ENCODE assay signal across 27 cellular contexts in the genomic region with DNA sequence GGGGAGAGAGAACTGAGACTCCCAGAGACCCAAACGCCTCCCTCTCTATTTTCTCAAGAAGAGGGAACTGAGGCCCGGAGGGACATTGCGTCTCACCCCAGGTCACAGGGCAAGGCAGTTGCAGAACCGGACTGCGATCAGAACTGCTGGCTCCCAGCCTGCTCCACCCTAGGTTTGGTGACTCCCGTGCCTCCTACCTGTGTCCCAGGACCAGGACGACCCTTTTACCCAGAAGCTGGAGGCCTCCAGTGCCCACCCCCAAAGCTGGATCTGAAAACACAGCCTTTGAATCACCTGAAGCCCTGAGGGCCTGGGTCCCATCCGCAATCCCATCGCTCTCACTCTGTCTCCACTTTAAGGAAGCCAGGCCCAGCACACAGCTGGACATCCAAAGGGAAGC. TPM values are rescaled to one million over a fixed set of nuclear protein-coding genes. Genes with fewer than 3 reads are reported as not detected.
"Had no signal": no experiment of that assay in that cellular context is flagged by ENCODE, and none has a peak within 500 bp of the region (broad histone marks: within the 10 kb centered on the region; RNA-seq: fewer than 3 reads in every experiment).

No MANE protein-coding gene starts in this region.

- H3K27ac Mint-ChIP-seq: activated naive CD4-positive, alpha-beta T cell treated with anti-CD3 and anti-CD28 coated beads, Interleukin-2, amount 50 U/mL, for 72 hours; activated T-cell treated with anti-CD3 and anti-CD28 coated beads, Interleukin-2, amount 50 U/mL, for 24 hours; activated T-helper 17 cell treated with anti-CD3 and anti-CD28 coated beads, Interleukin-2, amount 50 U/mL, for 72 hours; natural killer cell treated with Interleukin-12 subunit alpha and Interleukin-12 subunit beta and Interleukin-15 and Interleukin-18, amount 100 ng/mL, for 72 hours; stimulated activated memory B cell treated with anti-CD40 and anti-IgM and Interleukin-4, amounts not matched to agents 10 μg/mL and 1 μg/mL and 100 μg/mL, for 72 hours had no signal

- H3K4me1 Mint-ChIP-seq: activated T-helper 17 cell treated with anti-CD3 and anti-CD28 coated beads, Interleukin-2, amount 50 U/mL, for 72 hours; stimulated activated memory B cell treated with anti-CD40 and anti-IgM and Interleukin-4, amounts not matched to agents 10 μg/mL and 1 μg/mL and 100 μg/mL, for 72 hours had no signal

- H3K9me3 ChIP-seq: ascending aorta, right lobe of liver, stomach, suprapubic skin, tibial nerve had no signal

- H3K27ac ChIP-seq: ascending aorta, brain microvascular endothelial cell, hepatocyte, right lobe of liver, stomach, suprapubic skin, tibial nerve had no signal

- DNase-seq: activated CD4-positive, alpha-beta T cell treated with anti-CD3 and anti-CD28 coated beads for 1 hour; activated CD8-positive, alpha-beta memory T cell treated with anti-CD3 and anti-CD28 coated beads for 24 hours; activated CD8-positive, alpha-beta memory T cell treated with anti-CD3 and anti-CD28 coated beads, Interleukin-2, amount 50 U/mL, for 4 hours; activated T-cell treated with anti-CD3 and anti-CD28 coated beads, Interleukin-2, amount 50 U/mL, for 24 hours; brain microvascular endothelial cell; caudate nucleus; dermis blood vessel endothelial cell; effector memory CD4-positive, alpha-beta T cell; foreskin melanocyte; left ventricle myocardium superior; right lobe of liver; small intestine; stomach had no signal

- H2AFZ ChIP-seq: hepatocyte had no signal

- H3K4me3 Mint-ChIP-seq: activated T-cell treated with anti-CD3 and anti-CD28 coated beads, Interleukin-2, amount 50 U/mL, for 24 hours; activated T-helper 17 cell treated with anti-CD3 and anti-CD28 coated beads, Interleukin-2, amount 50 U/mL, for 72 hours; natural killer cell treated with Interleukin-12 subunit alpha and Interleukin-12 subunit beta and Interleukin-15 and Interleukin-18, amount 100 ng/mL, for 72 hours; stimulated activated memory B cell treated with anti-CD40 and anti-IgM and Interleukin-4, amounts not matched to agents 10 μg/mL and 1 μg/mL and 100 μg/mL, for 72 hours had no signal

- ATAC-seq: activated naive CD4-positive, alpha-beta T cell treated with anti-CD3 and anti-CD28 coated beads, Interleukin-2, amount 50 U/mL, for 72 hours; activated T-helper 17 cell treated with anti-CD3 and anti-CD28 coated beads, Interleukin-2, amount 50 U/mL, for 72 hours; esophagus mucosa; left ventricle myocardium superior; natural killer cell treated with Interleukin-12 subunit alpha and Interleukin-12 subunit beta and Interleukin-15 and Interleukin-18, amount 100 ng/mL, for 72 hours; stimulated activated memory B cell treated with anti-CD40 and anti-IgM and Interleukin-4, amounts not matched to agents 10 μg/mL and 1 μg/mL and 100 μg/mL, for 72 hours had no signal

- H3K4me3 ChIP-seq: ascending aorta, hepatocyte, right lobe of liver, stomach, suprapubic skin, tibial nerve had no signal

- H3K27me3 Mint-ChIP-seq: activated T-cell treated with anti-CD3 and anti-CD28 coated beads, Interleukin-2, amount 50 U/mL, for 24 hours; natural killer cell treated with Interleukin-12 subunit alpha and Interleukin-12 subunit beta and Interleukin-15 and Interleukin-18, amount 100 ng/mL, for 72 hours had no signal

- H3K79me2 ChIP-seq: hepatocyte had no signal

- FAIRE-seq: endothelial cell of umbilical vein, islet of Langerhans, small intestine, TTC549 had no signal

- H3K36me3 ChIP-seq: ascending aorta, brain microvascular endothelial cell, right lobe of liver, stomach, suprapubic skin, tibial nerve had no signal

- H3K4me1 ChIP-seq: right lobe of liver, suprapubic skin had no signal

- H3K4me2 ChIP-seq: hepatocyte had no signal

- H3K27me3 ChIP-seq: ascending aorta, brain microvascular endothelial cell, hepatocyte, right lobe of liver, stomach, suprapubic skin had no signal

- H3K36me3 Mint-ChIP-seq: activated naive CD4-positive, alpha-beta T cell treated with anti-CD3 and anti-CD28 coated beads, Interleukin-2, amount 50 U/mL, for 72 hours; natural killer cell treated with Interleukin-12 subunit alpha and Interleukin-12 subunit beta and Interleukin-15 and Interleukin-18, amount 100 ng/mL, for 72 hours; stimulated activated memory B cell treated with anti-CD40 and anti-IgM and Interleukin-4, amounts not matched to agents 10 μg/mL and 1 μg/mL and 100 μg/mL, for 72 hours had no signal

- H3K9me3 Mint-ChIP-seq: activated naive CD4-positive, alpha-beta T cell treated with anti-CD3 and anti-CD28 coated beads, Interleukin-2, amount 50 U/mL, for 72 hours; activated T-cell treated with anti-CD3 and anti-CD28 coated beads, Interleukin-2, amount 50 U/mL, for 24 hours; activated T-helper 17 cell treated with anti-CD3 and anti-CD28 coated beads, Interleukin-2, amount 50 U/mL, for 72 hours; natural killer cell treated with Interleukin-12 subunit alpha and Interleukin-12 subunit beta and Interleukin-15 and Interleukin-18, amount 100 ng/mL, for 72 hours; stimulated activated memory B cell treated with anti-CD40 and anti-IgM and Interleukin-4, amounts not matched to agents 10 μg/mL and 1 μg/mL and 100 μg/mL, for 72 hours had no signal

RNA-seq across cellular contexts. Expression of gene GSTT4, which starts 1.4 kb away (rescaled TPM):
- total RNA-seq: activated naive CD4-positive, alpha-beta T cell treated with anti-CD3 and anti-CD28 coated beads, Interleukin-2, amount 50 U/mL, for 72 hours; activated T-helper 17 cell treated with anti-CD3 and anti-CD28 coated beads, Interleukin-2, amount 50 U/mL, for 72 hours; ascending aorta; dermis blood vessel endothelial cell; endothelial cell of umbilical vein; esophagus mucosa; hepatocyte; left ventricle myocardium superior; natural killer cell treated with Interleukin-12 subunit alpha and Interleukin-12 subunit beta and Interleukin-15 and Interleukin-18, amount 100 ng/mL, for 72 hours; right lobe of liver; stomach; suprapubic skin; tibial nerve; urinary bladder had no signal
- polyA plus RNA-seq: adipose tissue, endothelial cell of umbilical vein, hepatocyte, small intestine, stomach, urinary bladder had no signal

RNA-seq across cellular contexts. Expression of gene GSTT2, which starts 24.0 kb away (rescaled TPM):
- total RNA-seq: ascending aorta, dermis blood vessel endothelial cell, endothelial cell of umbilical vein, hepatocyte, stomach, urinary bladder had no signal
- polyA plus RNA-seq: hepatocyte had no signal

RNA-seq across cellular contexts. Expression of gene DDTL, which starts 37.2 kb away (rescaled TPM):
- total RNA-seq: ascending aorta, hepatocyte had no signal
